In genomic region chr13:50842711-50843255, GRCh38 we compare ENCODE assay signal across 1 cellular context.
TF ChIP-seq lines count a peak whose summit lies in the region.

No MANE protein-coding gene starts in this region.

TF ChIP-seq in H1, 55 proteins besides CTCF, POLR2A, EP300 and RAD21:
- TF ChIP-seq HDAC6 (IDR thresholded peaks at IDR 0.05; ENCODE audit: low read depth, low read length) (no peak), JUN (IDR thresholded peaks at IDR 0.05; ENCODE audit: low read depth, low read length) (no peak), KDM5A (IDR thresholded peaks at IDR 0.05; ENCODE audit: low read length) (no peak), TEAD4 (IDR thresholded peaks at IDR 0.05; ENCODE audit: low read depth, low read length) (no peak)
- TF ChIP-seq, protein P1, sequence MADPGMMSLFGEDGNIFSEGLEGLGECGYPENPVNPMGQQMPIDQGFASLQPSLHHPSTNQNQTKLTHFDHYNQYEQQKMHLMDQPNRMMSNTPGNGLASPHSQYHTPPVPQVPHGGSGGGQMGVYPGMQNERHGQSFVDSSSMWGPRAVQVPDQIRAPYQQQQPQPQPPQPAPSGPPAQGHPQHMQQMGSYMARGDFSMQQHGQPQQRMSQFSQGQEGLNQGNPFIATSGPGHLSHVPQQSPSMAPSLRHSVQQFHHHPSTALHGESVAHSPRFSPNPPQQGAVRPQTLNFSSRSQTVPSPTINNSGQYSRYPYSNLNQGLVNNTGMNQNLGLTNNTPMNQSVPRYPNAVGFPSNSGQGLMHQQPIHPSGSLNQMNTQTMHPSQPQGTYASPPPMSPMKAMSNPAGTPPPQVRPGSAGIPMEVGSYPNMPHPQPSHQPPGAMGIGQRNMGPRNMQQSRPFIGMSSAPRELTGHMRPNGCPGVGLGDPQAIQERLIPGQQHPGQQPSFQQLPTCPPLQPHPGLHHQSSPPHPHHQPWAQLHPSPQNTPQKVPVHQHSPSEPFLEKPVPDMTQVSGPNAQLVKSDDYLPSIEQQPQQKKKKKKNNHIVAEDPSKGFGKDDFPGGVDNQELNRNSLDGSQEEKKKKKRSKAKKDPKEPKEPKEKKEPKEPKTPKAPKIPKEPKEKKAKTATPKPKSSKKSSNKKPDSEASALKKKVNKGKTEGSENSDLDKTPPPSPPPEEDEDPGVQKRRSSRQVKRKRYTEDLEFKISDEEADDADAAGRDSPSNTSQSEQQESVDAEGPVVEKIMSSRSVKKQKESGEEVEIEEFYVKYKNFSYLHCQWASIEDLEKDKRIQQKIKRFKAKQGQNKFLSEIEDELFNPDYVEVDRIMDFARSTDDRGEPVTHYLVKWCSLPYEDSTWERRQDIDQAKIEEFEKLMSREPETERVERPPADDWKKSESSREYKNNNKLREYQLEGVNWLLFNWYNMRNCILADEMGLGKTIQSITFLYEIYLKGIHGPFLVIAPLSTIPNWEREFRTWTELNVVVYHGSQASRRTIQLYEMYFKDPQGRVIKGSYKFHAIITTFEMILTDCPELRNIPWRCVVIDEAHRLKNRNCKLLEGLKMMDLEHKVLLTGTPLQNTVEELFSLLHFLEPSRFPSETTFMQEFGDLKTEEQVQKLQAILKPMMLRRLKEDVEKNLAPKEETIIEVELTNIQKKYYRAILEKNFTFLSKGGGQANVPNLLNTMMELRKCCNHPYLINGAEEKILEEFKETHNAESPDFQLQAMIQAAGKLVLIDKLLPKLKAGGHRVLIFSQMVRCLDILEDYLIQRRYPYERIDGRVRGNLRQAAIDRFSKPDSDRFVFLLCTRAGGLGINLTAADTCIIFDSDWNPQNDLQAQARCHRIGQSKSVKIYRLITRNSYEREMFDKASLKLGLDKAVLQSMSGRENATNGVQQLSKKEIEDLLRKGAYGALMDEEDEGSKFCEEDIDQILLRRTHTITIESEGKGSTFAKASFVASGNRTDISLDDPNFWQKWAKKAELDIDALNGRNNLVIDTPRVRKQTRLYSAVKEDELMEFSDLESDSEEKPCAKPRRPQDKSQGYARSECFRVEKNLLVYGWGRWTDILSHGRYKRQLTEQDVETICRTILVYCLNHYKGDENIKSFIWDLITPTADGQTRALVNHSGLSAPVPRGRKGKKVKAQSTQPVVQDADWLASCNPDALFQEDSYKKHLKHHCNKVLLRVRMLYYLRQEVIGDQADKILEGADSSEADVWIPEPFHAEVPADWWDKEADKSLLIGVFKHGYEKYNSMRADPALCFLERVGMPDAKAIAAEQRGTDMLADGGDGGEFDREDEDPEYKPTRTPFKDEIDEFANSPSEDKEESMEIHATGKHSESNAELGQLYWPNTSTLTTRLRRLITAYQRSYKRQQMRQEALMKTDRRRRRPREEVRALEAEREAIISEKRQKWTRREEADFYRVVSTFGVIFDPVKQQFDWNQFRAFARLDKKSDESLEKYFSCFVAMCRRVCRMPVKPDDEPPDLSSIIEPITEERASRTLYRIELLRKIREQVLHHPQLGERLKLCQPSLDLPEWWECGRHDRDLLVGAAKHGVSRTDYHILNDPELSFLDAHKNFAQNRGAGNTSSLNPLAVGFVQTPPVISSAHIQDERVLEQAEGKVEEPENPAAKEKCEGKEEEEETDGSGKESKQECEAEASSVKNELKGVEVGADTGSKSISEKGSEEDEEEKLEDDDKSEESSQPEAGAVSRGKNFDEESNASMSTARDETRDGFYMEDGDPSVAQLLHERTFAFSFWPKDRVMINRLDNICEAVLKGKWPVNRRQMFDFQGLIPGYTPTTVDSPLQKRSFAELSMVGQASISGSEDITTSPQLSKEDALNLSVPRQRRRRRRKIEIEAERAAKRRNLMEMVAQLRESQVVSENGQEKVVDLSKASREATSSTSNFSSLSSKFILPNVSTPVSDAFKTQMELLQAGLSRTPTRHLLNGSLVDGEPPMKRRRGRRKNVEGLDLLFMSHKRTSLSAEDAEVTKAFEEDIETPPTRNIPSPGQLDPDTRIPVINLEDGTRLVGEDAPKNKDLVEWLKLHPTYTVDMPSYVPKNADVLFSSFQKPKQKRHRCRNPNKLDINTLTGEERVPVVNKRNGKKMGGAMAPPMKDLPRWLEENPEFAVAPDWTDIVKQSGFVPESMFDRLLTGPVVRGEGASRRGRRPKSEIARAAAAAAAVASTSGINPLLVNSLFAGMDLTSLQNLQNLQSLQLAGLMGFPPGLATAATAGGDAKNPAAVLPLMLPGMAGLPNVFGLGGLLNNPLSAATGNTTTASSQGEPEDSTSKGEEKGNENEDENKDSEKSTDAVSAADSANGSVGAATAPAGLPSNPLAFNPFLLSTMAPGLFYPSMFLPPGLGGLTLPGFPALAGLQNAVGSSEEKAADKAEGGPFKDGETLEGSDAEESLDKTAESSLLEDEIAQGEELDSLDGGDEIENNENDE (IDR thresholded peaks at IDR 0.05; ENCODE audit: insufficient replicate concordance, low read length) = no peak
